Comparison of ENCODE assay signal across 8 cellular contexts in genomic region chr4:147617173-147617840, GRCh38. TPM values are rescaled to one million over a fixed set of nuclear protein-coding genes. Genes with fewer than 3 reads are reported as not detected.
DNase-seq lines count a peak whose midpoint lies in the region; ATAC-seq, FAIRE-seq and TF ChIP-seq lines count a peak whose summit lies in the region.

TMEM184C (plus strand) TSS chr4:147617397; CDS start chr4:147617957, 560 bp downstream.

- TF ChIP-seq CTCF in Calu3 (IDR thresholded peaks at IDR 0.05; ENCODE audit: unreplicated experiment), result no peak
- TF ChIP-seq CTCF in OCI-LY1 (IDR thresholded peaks at IDR 0.05; ENCODE audit: low read length), result no peak

- H3K27ac ChIP-seq in HUES64 (ENCODE audit: low read depth, low read length), result peak within 1 kb of the TSS; percentile 80; the same call in 1 of the 2 replicates
- H3K27ac ChIP-seq in OCI-LY1 (ENCODE audit: low read depth, low read length, poor library complexity, severe bottlenecking), result peak within 1 kb of the TSS; percentile 64
- peak within 1 kb of the TSS; percentile 75 for H3K27ac ChIP-seq in mesodermal cell (ENCODE audit: low read depth, low read length, severe bottlenecking)

- H3K4me3 ChIP-seq in HUES64 (ENCODE audit: low read length), result peak within 1 kb of the TSS; percentile 92
- peak within 1 kb of the TSS; percentile 84 for H3K4me3 ChIP-seq in OCI-LY1 (ENCODE audit: low read depth, low read length, poor library complexity, severe bottlenecking)
- H3K4me3 ChIP-seq in mesodermal cell (ENCODE audit: extremely low read depth, insufficient read depth, low read length, poor library complexity, severe bottlenecking), result peak within 1 kb of the TSS; percentile 73

- H3K9me3 ChIP-seq in HUES64 (ENCODE audit: insufficient read depth, low read depth, low read length) (no peaks in the 10 kb centered on the region), OCI-LY1 (ENCODE audit: low read length) (no peaks in the 10 kb centered on the region), mesodermal cell (ENCODE audit: control insufficient read depth, low read length) (no peaks in the 10 kb centered on the region)

- peak; percentile 96 for DNase-seq in Calu3
- DNase-seq in activated CD8-positive, alpha-beta memory T cell treated with anti-CD3 and anti-CD28 coated beads, Interleukin-2, amount 50 U/mL, for 4 hours, result peak; percentile 99
- DNase-seq in stimulated activated CD8-positive, alpha-beta memory T cell treated with anti-CD3 and anti-CD28 coated beads, Interleukin-15, amount 100 ng/mL, for 4 hours (ENCODE audit: low read depth in 2 of 2), result peak; percentile 94 to 97

- WGBS in HUES64, result under 1% methylated on average over 37 of the region's 37 CpGs
- 0 to 2% methylated on average over 30 to 34 of the region's 37 CpGs for WGBS in mesodermal cell (ENCODE audit: insufficient coverage in 2 of 2), 2 experiments

- BruUV-seq in Calu3 (replicated peaks; lab: Mats Ljungman, UMichigan), result TSS peak; percentile 62

- H3K36me3 Mint-ChIP-seq in Calu3 (ENCODE audit: insufficient read depth, unreplicated experiment), result peaks cover 18% of the 10 kb centered on the region

- peak; percentile 98 for ATAC-seq in GM21447 (IDR thresholded peaks at IDR 0.05; ENCODE audit: unreplicated experiment)

- intact Hi-C loops in Calu3 (cut with micrococcal nuclease; ENCODE audit: unreplicated experiment), result loop anchor here (2.0 kb wide), 1 partner anchor 21 kb away; no protein-coding TSS in a partner anchor

- 0 out of 2 replicates have a peak within 1 kb of the TSS, but pooled peaks have one; percentile 9 for H2AFZ ChIP-seq in OCI-LY1 (ENCODE audit: low read length)

- peak within 1 kb of the TSS; percentile 77 for H3K9ac ChIP-seq in HUES64 (ENCODE audit: low read depth, low read length)
- peak within 1 kb of the TSS; percentile 71 for H3K9ac ChIP-seq in OCI-LY1 (ENCODE audit: low read length)

- H3K9me3 Mint-ChIP-seq in Calu3 (ENCODE audit: low read depth, unreplicated experiment), result no peaks in the 10 kb centered on the region

- H3K27me3 ChIP-seq in HUES64 (ENCODE audit: insufficient read depth, low read length) (peaks cover 3% of the 10 kb centered on the region; the same call in 1 of the 2 replicates), OCI-LY1 (ENCODE audit: insufficient read depth, low read length) (no peaks in the 10 kb centered on the region)

- H3K79me2 ChIP-seq in OCI-LY1 (ENCODE audit: insufficient read depth, low read length), result peaks cover 20% of the 10 kb centered on the region

- no peaks in the 10 kb centered on the region for H4K20me1 ChIP-seq in OCI-LY1 (ENCODE audit: insufficient read depth, low read length)

- peaks cover 20% of the 10 kb centered on the region for H3K4me1 Mint-ChIP-seq in Calu3 (ENCODE audit: low read depth, unreplicated experiment)

- H3K4me1 ChIP-seq in HUES64 (ENCODE audit: insufficient read depth, low read length) (peaks cover 14% of the 10 kb centered on the region; the same call in 1 of the 2 replicates), OCI-LY1 (ENCODE audit: insufficient read depth, low read length, severe bottlenecking) (peaks cover 46% of the 10 kb centered on the region), mesodermal cell (ENCODE audit: control insufficient read depth, insufficient read depth, low read length, poor library complexity, severe bottlenecking) (peaks cover 4% of the 10 kb centered on the region)

- H3K4me3 Mint-ChIP-seq in Calu3 (ENCODE audit: low read depth, unreplicated experiment), result peak within 1 kb of the TSS; percentile 87

- H3K27me3 Mint-ChIP-seq in Calu3 (ENCODE audit: unreplicated experiment), result no peaks in the 10 kb centered on the region

- no peaks in the 10 kb centered on the region for H3K9me2 ChIP-seq in OCI-LY1 (ENCODE audit: low read depth, low read length)

- peak within 1 kb of the TSS; percentile 83 for H3K27ac Mint-ChIP-seq in Calu3 (ENCODE audit: unreplicated experiment)

- H3K4me2 ChIP-seq in OCI-LY1 (ENCODE audit: low read length), result peak within 1 kb of the TSS; percentile 79

- no peaks in the 10 kb centered on the region for H3F3A ChIP-seq in OCI-LY1 (ENCODE audit: insufficient read depth, low read length)

- H3K36me3 ChIP-seq in HUES64 (ENCODE audit: insufficient read depth, low read length) (peaks cover 18% of the 10 kb centered on the region; the same call in 1 of the 2 replicates), OCI-LY1 (ENCODE audit: insufficient read depth, low read length) (peaks cover 13% of the 10 kb centered on the region; the same call in 1 of the 2 replicates), mesodermal cell (ENCODE audit: control insufficient read depth, insufficient read depth, low read length) (peaks cover 11% of the 10 kb centered on the region)

- CTCF ChIA-PET in Calu3 (lab: Charles Lee), result interaction anchor here (0.6 to 2.2 kb wide), 4 partner anchors 20 to 520 kb away, joined by 3 to 16 read pairs (median 6); no protein-coding TSS in a partner anchor

- peak; percentile 97 for FAIRE-seq in endometrium (lab: Jason Lieb, UNC)

RNA-seq across cellular contexts. Expression of gene TMEM184C, which starts in this region (rescaled TPM):
- 23.3 and 30.1 TPM in 2 replicates for total RNA-seq in Calu3 (2022)
- polyA plus RNA-seq in HUES64 (2013, experiment 1 of 2), result 19.3 TPM
- polyA plus RNA-seq in HUES64 (2013, experiment 2 of 2), result 22.3 TPM
- 19.4 TPM for polyA plus RNA-seq in mesodermal cell (2013, experiment 1 of 2)
- 19.6 TPM for polyA plus RNA-seq in mesodermal cell (2013, experiment 2 of 2)

Comparison
In these comparisons a context has a peak if more than half of its experiments do, and no peak if none do; other contexts are left out.
1. Peak in every context shown above with its lines: DNase-seq, ATAC-seq, H3K4me3 ChIP-seq and H3K27ac ChIP-seq.